Comparison of ENCODE assay signal across 11 cellular contexts in the genomic region with DNA sequence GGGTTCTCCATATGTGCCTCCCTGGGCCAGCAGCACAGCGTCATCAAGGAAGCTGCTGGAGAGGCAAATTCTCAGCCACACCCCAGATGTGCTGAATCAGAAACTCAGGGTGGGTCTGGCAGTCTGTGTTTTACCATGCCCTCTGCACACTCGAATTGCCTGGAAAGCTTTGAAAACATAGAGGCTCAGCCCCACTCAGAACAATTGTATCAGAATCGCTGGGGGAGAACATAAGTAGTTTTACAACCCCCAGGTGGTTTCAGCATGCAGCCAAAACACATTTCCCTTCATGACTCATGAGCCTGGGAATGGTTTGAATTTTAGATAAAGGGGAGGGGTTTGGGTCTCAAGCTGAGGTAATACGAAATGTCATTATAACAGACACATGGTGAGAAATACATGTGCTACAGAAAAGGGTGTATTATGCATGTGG. TPM values are rescaled to one million over a fixed set of nuclear protein-coding genes. Genes with fewer than 3 reads are reported as not detected.
A peak's percentile ranks its signal among the peaks of the same experiment; 100 is the strongest.
DNase-seq lines count a peak whose midpoint lies in the region; ATAC-seq and TF ChIP-seq lines count a peak whose summit lies in the region.
"Had no signal": no experiment of that assay in that cellular context is flagged by ENCODE, and none has a peak within 500 bp of the region (broad histone marks: within the 10 kb centered on the region; RNA-seq: fewer than 3 reads in every experiment).

No MANE protein-coding gene starts in this region.

- H3K4me2 ChIP-seq in mammary epithelial cell (ENCODE audit: insufficient read depth, low read depth, low read length) = peak overlapping the region; percentile 57

- dilution Hi-C loops in mammary epithelial cell (cut with HindIII; ENCODE audit: low sequenced_read_pairs) = loop anchor here (5.0 kb wide), 2 partner anchors 43 to 93 kb away; partner anchors contain the start of genes EXOSC7 and ZDHHC3

- BruUV-seq in mammary epithelial cell (replicated peaks; lab: Mats Ljungman, UMichigan) = no TSS peak

- peak; percentile 50 for DNase-seq in Ammon's horn (ENCODE audit: low spot score)
- DNase-seq in LoVo (ENCODE audit: low spot score) = peak; percentile 67
- DNase-seq in mammary epithelial cell = peak; percentile 97
- DNase-seq: activated CD4-positive, alpha-beta T cell treated with anti-CD3 and anti-CD28 coated beads, Interleukin-2, amount 50 U/mL, for 1 hour; dorsolateral prefrontal cortex; NCI-H526 treated with DMSO at 0.1 percent for 48 hours had no signal

- intact Hi-C loops in mammary epithelial cell (cut with micrococcal nuclease) = loop anchor here (2.0 kb wide), 1 partner anchor 21 kb away; no protein-coding TSS in a partner anchor

- H3K4me1 ChIP-seq in mammary epithelial cell (ENCODE audit: insufficient read depth, low read length) = peaks cover 55% of the 10 kb centered on the region
- peaks cover 40% of the 10 kb centered on the region for H3K4me1 ChIP-seq in mesodermal cell (ENCODE audit: control insufficient read depth, insufficient read depth, low read length, poor library complexity, severe bottlenecking)

- no peak for ATAC-seq in GM19351 (IDR thresholded peaks at IDR 0.05; ENCODE audit: unreplicated experiment)
- ATAC-seq in HG03378 (IDR thresholded peaks at IDR 0.05; ENCODE audit: unreplicated experiment) = no peak
- no peak for ATAC-seq in GM18519 (IDR thresholded peaks at IDR 0.05; ENCODE audit: low FRiP score, unreplicated experiment)
- no peak for ATAC-seq in HG02885 (IDR thresholded peaks at IDR 0.05; ENCODE audit: poor library complexity, unreplicated experiment)

- H3K9ac ChIP-seq in mammary epithelial cell (ENCODE audit: insufficient read depth, low read length) = peak overlapping the region; percentile 64

- H4K20me1 ChIP-seq in mammary epithelial cell (ENCODE audit: insufficient read depth, low read length) = no peaks in the 10 kb centered on the region

- WGBS in mammary epithelial cell (ENCODE audit: low coverage, missing lambda C conversion rate) = 3% methylated on average over 4 of the region's 4 CpGs
- 56 to 69% methylated on average over 2 of the region's 4 CpGs for WGBS in mesodermal cell (ENCODE audit: insufficient coverage in 2 of 2), 2 experiments

- no peaks in the 10 kb centered on the region for H3K79me2 ChIP-seq in mammary epithelial cell (ENCODE audit: insufficient read depth, low read length)

- H2AFZ ChIP-seq in mammary epithelial cell (ENCODE audit: low read depth, low read length) = peak overlapping the region; percentile 78

- CTCF ChIA-PET in mammary epithelial cell (lab: Charles Lee; ENCODE audit: low non-redundant PET) = interaction anchor here (0.7 kb wide), 1 partner anchor 29 kb away, joined by 3 read pairs; no protein-coding TSS in a partner anchor

- H3K4me3 ChIP-seq in mammary epithelial cell (replicated peaks in 1 of 3; ENCODE audit: insufficient read depth in 1 of 3, low read depth in 2 of 3, low read length in 3 of 3) (no peak overlapping the region), mesodermal cell (ENCODE audit: extremely low read depth, insufficient read depth, low read length, poor library complexity, severe bottlenecking) (no peak overlapping the region)
- H3K4me3 ChIP-seq: dorsolateral prefrontal cortex had no signal

- H3K36me3 ChIP-seq in mammary epithelial cell (ENCODE audit: insufficient read depth, low read length) (no peaks in the 10 kb centered on the region), mesodermal cell (ENCODE audit: control insufficient read depth, insufficient read depth, low read length) (no peaks in the 10 kb centered on the region)

- peak overlapping the region; percentile 92 for H3K27ac ChIP-seq in mammary epithelial cell (ENCODE audit: insufficient read depth, low read depth, low read length)
- peak overlapping the region; percentile 79 for H3K27ac ChIP-seq in mesodermal cell (ENCODE audit: low read depth, low read length, severe bottlenecking)
- H3K27ac ChIP-seq: dorsolateral prefrontal cortex had no signal

- H3K9me3 ChIP-seq in mammary epithelial cell (replicated peaks; ENCODE audit: insufficient read depth, low read length) (no peaks in the 10 kb centered on the region), mesodermal cell (ENCODE audit: control insufficient read depth, low read length) (peaks cover 8% of the 10 kb centered on the region)

- in situ Hi-C loops in mammary epithelial cell (cut with MboI; ENCODE audit: low sequenced_read_pairs in 2 of 2) = no loop called here

- no peak for TF ChIP-seq CTCF in mammary epithelial cell (conservative IDR thresholded peaks at IDR 0.05 in 1 of 2, IDR thresholded peaks at IDR 0.05 in 1 of 2; ENCODE audit: extremely low read depth in 1 of 2, insufficient read depth in 1 of 2, low read depth in 1 of 2, low read length in 2 of 2)

- no peaks in the 10 kb centered on the region for H3K27me3 ChIP-seq in mammary epithelial cell (ENCODE audit: insufficient read depth, low read length)

RNA-seq across cellular contexts. Expression of gene TGM4, which starts 9.6 kb away (rescaled TPM):
- 1 to 10 TPM in 1 of 2 donors, under 1 TPM in 1; 0.33 to 1.2 TPM for total RNA-seq in mammary epithelial cell
- 1.6 TPM for polyA plus RNA-seq in mammary epithelial cell
- polyA minus RNA-seq in mammary epithelial cell = 3.4 TPM
- polyA plus RNA-seq in mesodermal cell (2013, experiment 1 of 2) = not detected
- 0.10 TPM for polyA plus RNA-seq in mesodermal cell (2013, experiment 2 of 2)

RNA-seq across cellular contexts. Expression of gene TMEM42, which starts 22.3 kb away (rescaled TPM):
- 10 to 100 TPM; 11.8 to 12.9 TPM for total RNA-seq in mammary epithelial cell
- polyA plus RNA-seq in mammary epithelial cell = 8.3 TPM
- not detected for polyA minus RNA-seq in mammary epithelial cell
- polyA plus RNA-seq in mesodermal cell (2013, experiment 1 of 2) = 14.0 TPM
- polyA plus RNA-seq in mesodermal cell (2013, experiment 2 of 2) = 13.1 TPM
